1 cellular context compared by ENCODE assay signal in the genomic region with DNA sequence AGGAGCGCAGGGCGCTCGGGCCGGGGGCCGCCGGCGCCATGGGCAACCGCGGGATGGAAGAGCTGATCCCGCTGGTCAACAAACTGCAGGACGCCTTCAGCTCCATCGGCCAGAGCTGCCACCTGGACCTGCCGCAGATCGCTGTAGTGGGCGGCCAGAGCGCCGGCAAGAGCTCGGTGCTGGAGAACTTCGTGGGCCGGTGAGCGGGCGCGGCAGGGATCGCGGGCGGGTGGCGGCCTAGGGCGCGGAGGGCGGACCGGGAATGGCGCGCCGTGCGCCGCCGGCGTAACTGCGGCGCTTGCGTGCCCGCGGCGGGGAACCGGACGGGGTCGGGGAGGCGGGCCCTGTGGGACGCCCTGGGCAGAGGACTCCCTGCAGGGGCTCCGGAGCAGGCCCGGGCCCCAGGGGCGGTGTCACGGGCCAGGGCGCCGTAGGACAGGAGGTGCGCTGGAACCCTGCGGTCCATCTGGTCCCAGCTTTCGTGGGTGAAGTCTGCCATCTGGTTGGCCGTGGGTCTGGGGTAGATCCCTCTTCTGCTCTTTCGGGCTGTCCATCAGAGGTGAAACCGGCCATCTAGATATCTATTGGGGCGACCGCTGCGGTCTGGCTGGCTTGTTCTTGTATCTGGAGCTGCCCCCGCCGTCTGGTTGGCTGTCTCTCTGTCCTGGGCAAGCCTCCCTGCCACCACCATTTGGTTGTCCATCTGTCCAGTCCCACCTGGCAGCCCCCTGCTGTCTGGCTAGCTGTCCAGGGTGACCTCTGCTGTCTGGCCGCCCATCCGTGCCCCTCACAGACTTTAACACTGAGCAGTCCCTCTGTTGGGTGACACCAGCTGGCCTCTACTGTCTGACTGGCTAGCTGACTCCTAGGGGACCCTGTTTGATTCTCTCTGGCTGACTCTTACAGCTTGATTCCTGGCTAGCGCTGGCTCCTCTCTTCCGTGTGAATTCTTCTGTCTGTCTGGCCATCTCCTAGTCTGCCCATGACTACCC.
A peak's percentile ranks its signal among the peaks of the same experiment; 100 is the strongest.
TF ChIP-seq lines count a peak whose summit lies in the region.

No MANE protein-coding gene starts in this region.

TF ChIP-seq in HepG2, 621 proteins besides CTCF, POLR2A, EP300 and RAD21 (continued from another document and continues in another):
- TF ChIP-seq ZMYM2 (CRISPR knock-in tag; IDR thresholded peaks at IDR 0.05) (no peak), JUND (CRISPR knock-in tag; IDR thresholded peaks at IDR 0.05) (no peak), ZNF44 (CRISPR knock-in tag; IDR thresholded peaks at IDR 0.05) (no peak), SOX5 (CRISPR knock-in tag; IDR thresholded peaks at IDR 0.05; ENCODE audit: borderline replicate concordance) (no peak), SSRP1 (CRISPR knock-in tag; IDR thresholded peaks at IDR 0.05) (no peak), ZNF776 (CRISPR knock-in tag; IDR thresholded peaks at IDR 0.05) (peak; percentile 67; the same call in 1 of the 2 replicates), KAT7 (CRISPR knock-in tag; IDR thresholded peaks at IDR 0.05; ENCODE audit: borderline replicate concordance) (peak; percentile 62; the same call in 1 of the 2 replicates), THRA (CRISPR knock-in tag; IDR thresholded peaks at IDR 0.05; ENCODE audit: borderline replicate concordance) (no peak), MYC (CRISPR knock-in tag; IDR thresholded peaks at IDR 0.05; ENCODE audit: borderline replicate concordance) (peak; percentile 31; the same call in 1 of the 2 replicates), ZNF343 (CRISPR knock-in tag; IDR thresholded peaks at IDR 0.05) (peak; percentile 63; the same call in 1 of the 2 replicates), ZFP62 (CRISPR knock-in tag; IDR thresholded peaks at IDR 0.05) (no peak), ASH2L (IDR thresholded peaks at IDR 0.05; ENCODE audit: insufficient read length, low read depth, low read length) (peak; percentile 85), CBFB (CRISPR knock-in tag; IDR thresholded peaks at IDR 0.05) (no peak), DDIT3 (CRISPR knock-in tag; IDR thresholded peaks at IDR 0.05) (no peak), IKZF4 (CRISPR knock-in tag; IDR thresholded peaks at IDR 0.05; ENCODE audit: borderline replicate concordance, low read depth, not compliant biosample characterization) (no peak), ZNF496 (CRISPR knock-in tag; IDR thresholded peaks at IDR 0.05; ENCODE audit: insufficient replicate concordance) (no peak), PCBP1 (IDR thresholded peaks at IDR 0.05; ENCODE audit: borderline replicate concordance, low read depth, low read length) (no peak), IRX3 (CRISPR knock-in tag; IDR thresholded peaks at IDR 0.05; ENCODE audit: borderline replicate concordance, low read depth) (no peak), KDM5A (IDR thresholded peaks at IDR 0.05; ENCODE audit: borderline replicate concordance, low read length) (no peak), KLF9 (CRISPR knock-in tag; IDR thresholded peaks at IDR 0.05; ENCODE audit: low read depth) (no peak), ZNF407 (CRISPR knock-in tag; IDR thresholded peaks at IDR 0.05; ENCODE audit: not compliant biosample characterization) (peak; percentile 64), HNRNPK (IDR thresholded peaks at IDR 0.05; ENCODE audit: low read depth, low read length, poor library complexity, severe bottlenecking) (no peak), ZNF367 (CRISPR knock-in tag; IDR thresholded peaks at IDR 0.05; ENCODE audit: borderline replicate concordance) (peak; percentile 24; the same call in 1 of the 2 replicates), KMT2B (CRISPR knock-in tag; IDR thresholded peaks at IDR 0.05) (no peak), TRIM24 (CRISPR knock-in tag; IDR thresholded peaks at IDR 0.05) (no peak), ZBTB3 (CRISPR knock-in tag; IDR thresholded peaks at IDR 0.05; ENCODE audit: borderline replicate concordance, low read depth) (no peak), TEF (CRISPR knock-in tag; IDR thresholded peaks at IDR 0.05) (no peak), PAXIP1 (CRISPR knock-in tag; conservative IDR thresholded peaks at IDR 0.05) (no peak), HHEX (CRISPR knock-in tag; IDR thresholded peaks at IDR 0.05) (no peak), CCDC6 (CRISPR knock-in tag; IDR thresholded peaks at IDR 0.05) (0 out of 2 replicates have a peak, but pooled peaks have one; percentile 34), ZNF20 (CRISPR knock-in tag; IDR thresholded peaks at IDR 0.05) (no peak)
- TF ChIP-seq, protein P1, sequence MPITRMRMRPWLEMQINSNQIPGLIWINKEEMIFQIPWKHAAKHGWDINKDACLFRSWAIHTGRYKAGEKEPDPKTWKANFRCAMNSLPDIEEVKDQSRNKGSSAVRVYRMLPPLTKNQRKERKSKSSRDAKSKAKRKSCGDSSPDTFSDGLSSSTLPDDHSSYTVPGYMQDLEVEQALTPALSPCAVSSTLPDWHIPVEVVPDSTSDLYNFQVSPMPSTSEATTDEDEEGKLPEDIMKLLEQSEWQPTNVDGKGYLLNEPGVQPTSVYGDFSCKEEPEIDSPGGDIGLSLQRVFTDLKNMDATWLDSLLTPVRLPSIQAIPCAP (CRISPR knock-in tag; IDR thresholded peaks at IDR 0.05; ENCODE audit: low read depth), result no peak
- TF ChIP-seq, protein P2, sequence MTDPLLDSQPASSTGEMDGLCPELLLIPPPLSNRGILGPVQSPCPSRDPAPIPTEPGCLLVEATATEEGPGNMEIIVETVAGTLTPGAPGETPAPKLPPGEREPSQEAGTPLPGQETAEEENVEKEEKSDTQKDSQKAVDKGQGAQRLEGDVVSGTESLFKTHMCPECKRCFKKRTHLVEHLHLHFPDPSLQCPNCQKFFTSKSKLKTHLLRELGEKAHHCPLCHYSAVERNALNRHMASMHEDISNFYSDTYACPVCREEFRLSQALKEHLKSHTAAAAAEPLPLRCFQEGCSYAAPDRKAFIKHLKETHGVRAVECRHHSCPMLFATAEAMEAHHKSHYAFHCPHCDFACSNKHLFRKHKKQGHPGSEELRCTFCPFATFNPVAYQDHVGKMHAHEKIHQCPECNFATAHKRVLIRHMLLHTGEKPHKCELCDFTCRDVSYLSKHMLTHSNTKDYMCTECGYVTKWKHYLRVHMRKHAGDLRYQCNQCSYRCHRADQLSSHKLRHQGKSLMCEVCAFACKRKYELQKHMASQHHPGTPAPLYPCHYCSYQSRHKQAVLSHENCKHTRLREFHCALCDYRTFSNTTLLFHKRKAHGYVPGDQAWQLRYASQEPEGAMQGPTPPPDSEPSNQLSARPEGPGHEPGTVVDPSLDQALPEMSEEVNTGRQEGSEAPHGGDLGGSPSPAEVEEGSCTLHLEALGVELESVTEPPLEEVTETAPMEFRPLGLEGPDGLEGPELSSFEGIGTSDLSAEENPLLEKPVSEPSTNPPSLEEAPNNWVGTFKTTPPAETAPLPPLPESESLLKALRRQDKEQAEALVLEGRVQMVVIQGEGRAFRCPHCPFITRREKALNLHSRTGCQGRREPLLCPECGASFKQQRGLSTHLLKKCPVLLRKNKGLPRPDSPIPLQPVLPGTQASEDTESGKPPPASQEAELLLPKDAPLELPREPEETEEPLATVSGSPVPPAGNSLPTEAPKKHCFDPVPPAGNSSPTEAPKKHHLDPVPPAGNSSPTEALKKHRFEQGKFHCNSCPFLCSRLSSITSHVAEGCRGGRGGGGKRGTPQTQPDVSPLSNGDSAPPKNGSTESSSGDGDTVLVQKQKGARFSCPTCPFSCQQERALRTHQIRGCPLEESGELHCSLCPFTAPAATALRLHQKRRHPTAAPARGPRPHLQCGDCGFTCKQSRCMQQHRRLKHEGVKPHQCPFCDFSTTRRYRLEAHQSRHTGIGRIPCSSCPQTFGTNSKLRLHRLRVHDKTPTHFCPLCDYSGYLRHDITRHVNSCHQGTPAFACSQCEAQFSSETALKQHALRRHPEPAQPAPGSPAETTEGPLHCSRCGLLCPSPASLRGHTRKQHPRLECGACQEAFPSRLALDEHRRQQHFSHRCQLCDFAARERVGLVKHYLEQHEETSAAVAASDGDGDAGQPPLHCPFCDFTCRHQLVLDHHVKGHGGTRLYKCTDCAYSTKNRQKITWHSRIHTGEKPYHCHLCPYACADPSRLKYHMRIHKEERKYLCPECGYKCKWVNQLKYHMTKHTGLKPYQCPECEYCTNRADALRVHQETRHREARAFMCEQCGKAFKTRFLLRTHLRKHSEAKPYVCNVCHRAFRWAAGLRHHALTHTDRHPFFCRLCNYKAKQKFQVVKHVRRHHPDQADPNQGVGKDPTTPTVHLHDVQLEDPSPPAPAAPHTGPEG (CRISPR knock-in tag; IDR thresholded peaks at IDR 0.05), result peak; percentile 79; the same call in 1 of the 2 replicates
